25 cellular contexts compared by ENCODE assay signal in the genomic region with DNA sequence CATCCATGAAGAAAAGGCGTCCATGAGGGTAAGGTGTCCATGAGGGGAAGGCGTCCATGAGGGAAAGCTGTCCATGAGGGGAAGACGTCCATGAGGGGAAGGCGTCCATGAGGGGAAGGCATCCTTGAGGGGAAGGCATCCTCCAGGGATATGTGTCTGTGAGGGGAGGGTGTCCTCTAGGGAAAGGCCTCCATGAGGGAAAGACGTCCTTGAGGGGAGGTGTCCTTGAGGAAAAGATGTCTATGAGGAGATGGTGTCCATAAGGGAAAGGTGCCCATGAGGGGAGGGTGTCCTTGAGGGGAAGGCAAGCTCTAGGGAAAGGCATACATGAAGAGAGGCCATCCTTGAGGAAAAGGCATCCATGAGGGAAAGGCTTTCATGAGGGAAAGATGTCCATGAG.
DNase-seq lines count a peak whose midpoint lies in the region; ATAC-seq and TF ChIP-seq lines count a peak whose summit lies in the region.
"Had no signal": no experiment of that assay in that cellular context is flagged by ENCODE, and none has a peak within 500 bp of the region (broad histone marks: within the 10 kb centered on the region; RNA-seq: fewer than 3 reads in every experiment).

No MANE protein-coding gene starts in this region.

- no peak overlapping the region for H3K4me3 ChIP-seq in gastroesophageal sphincter
- H3K4me3 ChIP-seq in psoas muscle = no peak overlapping the region
- H3K4me3 ChIP-seq in tibial nerve = no peak overlapping the region
- H3K4me3 ChIP-seq: hepatocyte, left lung had no signal

- H3K27me3 ChIP-seq in gastroesophageal sphincter (no peaks in the 10 kb centered on the region), psoas muscle (ENCODE audit: insufficient read depth in 3 of 3, low read length in 2 of 3) (no peaks in the 10 kb centered on the region), tibial nerve (no peaks in the 10 kb centered on the region)
- H3K27me3 ChIP-seq: hepatocyte, left lung had no signal

- WGBS in gastroesophageal sphincter (ENCODE audit: low coverage in 1 of 2), 2 donors = 90 to 100% methylated on average over 2 to 5 of the region's 5 CpGs
- 93 to 98% (median 94%) methylated on average over 5 of the region's 5 CpGs for WGBS in psoas muscle, 3 donors
- 94 to 97% methylated on average over 5 of the region's 5 CpGs for WGBS in tibial nerve, 2 donors

- intact Hi-C loops in psoas muscle (cut with DNase I) = loop anchor here (5.0 to 10.0 kb wide), 4 partner anchors 93 to 238 kb away; a partner anchor contains a TSS

- DNase-seq in WTC11 (ENCODE audit: low spot score) (peak; percentile 1), psoas muscle (peak in 1 of 2 donors; percentile 36), tibial nerve (ENCODE audit: low spot score in 2 of 2) (no peak), NCI-H1048 (lab: John Stamatoyannopoulos, UW) (no peak)
- no peak for DNase-seq in stimulated activated CD4-positive, alpha-beta T cell treated with anti-CD3 and anti-CD28 coated beads, Interleukin-1b, Interleukin-23, amount 100 ng/mL, for 48 hours
- DNase-seq: activated CD4-positive, alpha-beta T cell treated with anti-CD3 and anti-CD28 coated beads for 48 hours; activated naive CD4-positive, alpha-beta T cell treated with anti-CD3 and anti-CD28 coated beads, Interleukin-2, amount 10 ng/mL, durations not matched to agents 7 days and 5 days; anterior cingulate cortex; CD4-positive, alpha-beta T cell; cerebellar nuclear complex; EL; NCI-H1694 treated with DMSO at 0.1 percent for 48 hours; NCI-H2171; NCI-H524 treated with DMSO at 0.1 percent for 48 hours; small intestine; T-helper 2 cell had no signal

- TF ChIP-seq POLR2A in gastroesophageal sphincter (IDR thresholded peaks at IDR 0.05) (no peak), tibial nerve (IDR thresholded peaks at IDR 0.05) (no peak)

- H3K27ac ChIP-seq in gastroesophageal sphincter (peak overlapping the region; percentile 96 to 98 (median 96)), psoas muscle (peak overlapping the region; percentile 98), tibial nerve (peak overlapping the region; percentile 31 to 82 (median 68))
- H3K27ac ChIP-seq: HL-60 had no signal

- H3K9me3 Mint-ChIP-seq in WTC11 = no peaks in the 10 kb centered on the region; the same call in 1 of the 2 replicates
- H3K9me3 Mint-ChIP-seq: activated naive CD4-positive, alpha-beta T cell treated with anti-CD3 and anti-CD28 coated beads, Interleukin-2, amount 10 ng/mL, durations not matched to agents 7 days and 5 days; CD4-positive, alpha-beta T cell; stimulated activated effector memory CD8-positive, alpha-beta T cell treated with anti-CD3 and anti-CD28 coated beads, Interleukin-12 subunit alpha, Interleukin-12 subunit beta, amount 100 ng/mL, for 72 hours had no signal

- peaks cover 17 to 100% (median 74%) of the 10 kb centered on the region in 3 donors for H3K4me1 ChIP-seq in gastroesophageal sphincter
- H3K4me1 ChIP-seq in psoas muscle = peaks cover 81% of the 10 kb centered on the region
- peaks cover 0 to 93% (median 49%) of the 10 kb centered on the region in 4 donors for H3K4me1 ChIP-seq in tibial nerve

- no peaks in the 10 kb centered on the region for H3K36me3 Mint-ChIP-seq in WTC11
- H3K36me3 Mint-ChIP-seq: activated naive CD4-positive, alpha-beta T cell treated with anti-CD3 and anti-CD28 coated beads, Interleukin-2, amount 10 ng/mL, durations not matched to agents 7 days and 5 days; stimulated activated effector memory CD8-positive, alpha-beta T cell treated with anti-CD3 and anti-CD28 coated beads, Interleukin-12 subunit alpha, Interleukin-12 subunit beta, amount 100 ng/mL, for 72 hours had no signal

- CTCF ChIA-PET in WTC11 (lab: Charles Lee) = interaction anchor here (0.9 kb wide), 1 partner anchor 165 kb away, joined by 4 read pairs; no protein-coding TSS in a partner anchor

- TF ChIP-seq EP300 in gastroesophageal sphincter (IDR thresholded peaks at IDR 0.05) = no peak
- TF ChIP-seq EP300 in tibial nerve (IDR thresholded peaks at IDR 0.05) = no peak

- no peaks in the 10 kb centered on the region for H3K9me3 ChIP-seq in gastroesophageal sphincter
- no peaks in the 10 kb centered on the region for H3K9me3 ChIP-seq in psoas muscle
- no peaks in the 10 kb centered on the region for H3K9me3 ChIP-seq in tibial nerve
- H3K9me3 ChIP-seq: left lung had no signal

- no peak for ATAC-seq in WTC11
- no peak for ATAC-seq in gastroesophageal sphincter
- no peak for ATAC-seq in psoas muscle
- no peak for ATAC-seq in GM21576 (IDR thresholded peaks at IDR 0.05; ENCODE audit: unreplicated experiment)
- ATAC-seq: HCT116; SK-N-SH treated with all-trans-retinoic acid at 6 μM for 48 hours; stimulated activated effector memory CD8-positive, alpha-beta T cell treated with anti-CD3 and anti-CD28 coated beads, Interleukin-12 subunit alpha, Interleukin-12 subunit beta, amount 100 ng/mL, for 72 hours had no signal

- TF ChIP-seq CTCF in WTC11 (IDR thresholded peaks at IDR 0.05) (no peak), gastroesophageal sphincter (IDR thresholded peaks at IDR 0.05) (no peak), psoas muscle (IDR thresholded peaks at IDR 0.05) (no peak), tibial nerve (IDR thresholded peaks at IDR 0.05) (no peak)

- no peak overlapping the region for H3K27ac Mint-ChIP-seq in WTC11
- H3K27ac Mint-ChIP-seq: activated naive CD4-positive, alpha-beta T cell treated with anti-CD3 and anti-CD28 coated beads, Interleukin-2, amount 10 ng/mL, durations not matched to agents 7 days and 5 days; CD4-positive, alpha-beta T cell; progenitor cell of endocrine pancreas; stimulated activated effector memory CD8-positive, alpha-beta T cell treated with anti-CD3 and anti-CD28 coated beads, Interleukin-12 subunit alpha, Interleukin-12 subunit beta, amount 100 ng/mL, for 72 hours had no signal

- POLR2A ChIA-PET in WTC11 (lab: Charles Lee) = no interaction called here

- H3K27me3 Mint-ChIP-seq in WTC11 (ENCODE audit: low read depth) = peaks cover 3% of the 10 kb centered on the region; the same call in 1 of the 2 replicates
- H3K27me3 Mint-ChIP-seq: activated naive CD4-positive, alpha-beta T cell treated with anti-CD3 and anti-CD28 coated beads, Interleukin-2, amount 10 ng/mL, durations not matched to agents 7 days and 5 days; CD4-positive, alpha-beta T cell had no signal

- H3K4me1 Mint-ChIP-seq in WTC11 = peaks cover 16% of the 10 kb centered on the region

- H3K36me3 ChIP-seq in gastroesophageal sphincter = no peaks in the 10 kb centered on the region
- no peaks in the 10 kb centered on the region for H3K36me3 ChIP-seq in psoas muscle (ENCODE audit: insufficient read depth in 1 of 2, low read depth in 1 of 2)
- H3K36me3 ChIP-seq in tibial nerve = no peaks in the 10 kb centered on the region
- H3K36me3 ChIP-seq: left lung had no signal

- no peak overlapping the region for H3K4me3 Mint-ChIP-seq in WTC11
- H3K4me3 Mint-ChIP-seq: activated naive CD4-positive, alpha-beta T cell treated with anti-CD3 and anti-CD28 coated beads, Interleukin-2, amount 10 ng/mL, durations not matched to agents 7 days and 5 days; CD4-positive, alpha-beta T cell; stimulated activated effector memory CD8-positive, alpha-beta T cell treated with anti-CD3 and anti-CD28 coated beads, Interleukin-12 subunit alpha, Interleukin-12 subunit beta, amount 100 ng/mL, for 72 hours had no signal

TF ChIP-seq in WTC11, 78 proteins besides CTCF, POLR2A, EP300 and RAD21 (continues in another document):
- TF ChIP-seq, protein P1, sequence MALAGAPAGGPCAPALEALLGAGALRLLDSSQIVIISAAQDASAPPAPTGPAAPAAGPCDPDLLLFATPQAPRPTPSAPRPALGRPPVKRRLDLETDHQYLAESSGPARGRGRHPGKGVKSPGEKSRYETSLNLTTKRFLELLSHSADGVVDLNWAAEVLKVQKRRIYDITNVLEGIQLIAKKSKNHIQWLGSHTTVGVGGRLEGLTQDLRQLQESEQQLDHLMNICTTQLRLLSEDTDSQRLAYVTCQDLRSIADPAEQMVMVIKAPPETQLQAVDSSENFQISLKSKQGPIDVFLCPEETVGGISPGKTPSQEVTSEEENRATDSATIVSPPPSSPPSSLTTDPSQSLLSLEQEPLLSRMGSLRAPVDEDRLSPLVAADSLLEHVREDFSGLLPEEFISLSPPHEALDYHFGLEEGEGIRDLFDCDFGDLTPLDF (CRISPR knock-in tag; IDR thresholded peaks at IDR 0.05) = no peak
- TF ChIP-seq, protein P2, sequence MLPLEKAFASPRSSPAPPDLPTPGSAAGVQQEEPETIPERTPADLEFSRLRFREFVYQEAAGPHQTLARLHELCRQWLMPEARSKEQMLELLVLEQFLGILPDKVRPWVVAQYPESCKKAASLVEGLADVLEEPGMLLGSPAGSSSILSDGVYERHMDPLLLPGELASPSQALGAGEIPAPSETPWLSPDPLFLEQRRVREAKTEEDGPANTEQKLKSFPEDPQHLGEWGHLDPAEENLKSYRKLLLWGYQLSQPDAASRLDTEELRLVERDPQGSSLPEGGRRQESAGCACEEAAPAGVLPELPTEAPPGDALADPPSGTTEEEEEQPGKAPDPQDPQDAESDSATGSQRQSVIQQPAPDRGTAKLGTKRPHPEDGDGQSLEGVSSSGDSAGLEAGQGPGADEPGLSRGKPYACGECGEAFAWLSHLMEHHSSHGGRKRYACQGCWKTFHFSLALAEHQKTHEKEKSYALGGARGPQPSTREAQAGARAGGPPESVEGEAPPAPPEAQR (CRISPR knock-in tag; IDR thresholded peaks at IDR 0.05) = no peak
- TF ChIP-seq, protein P3, sequence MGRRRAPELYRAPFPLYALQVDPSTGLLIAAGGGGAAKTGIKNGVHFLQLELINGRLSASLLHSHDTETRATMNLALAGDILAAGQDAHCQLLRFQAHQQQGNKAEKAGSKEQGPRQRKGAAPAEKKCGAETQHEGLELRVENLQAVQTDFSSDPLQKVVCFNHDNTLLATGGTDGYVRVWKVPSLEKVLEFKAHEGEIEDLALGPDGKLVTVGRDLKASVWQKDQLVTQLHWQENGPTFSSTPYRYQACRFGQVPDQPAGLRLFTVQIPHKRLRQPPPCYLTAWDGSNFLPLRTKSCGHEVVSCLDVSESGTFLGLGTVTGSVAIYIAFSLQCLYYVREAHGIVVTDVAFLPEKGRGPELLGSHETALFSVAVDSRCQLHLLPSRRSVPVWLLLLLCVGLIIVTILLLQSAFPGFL (CRISPR knock-in tag; IDR thresholded peaks at IDR 0.05; ENCODE audit: borderline replicate concordance) = no peak
- TF ChIP-seq, protein P4, sequence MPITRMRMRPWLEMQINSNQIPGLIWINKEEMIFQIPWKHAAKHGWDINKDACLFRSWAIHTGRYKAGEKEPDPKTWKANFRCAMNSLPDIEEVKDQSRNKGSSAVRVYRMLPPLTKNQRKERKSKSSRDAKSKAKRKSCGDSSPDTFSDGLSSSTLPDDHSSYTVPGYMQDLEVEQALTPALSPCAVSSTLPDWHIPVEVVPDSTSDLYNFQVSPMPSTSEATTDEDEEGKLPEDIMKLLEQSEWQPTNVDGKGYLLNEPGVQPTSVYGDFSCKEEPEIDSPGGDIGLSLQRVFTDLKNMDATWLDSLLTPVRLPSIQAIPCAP (CRISPR knock-in tag; IDR thresholded peaks at IDR 0.05) = no peak
- TF ChIP-seq, protein P5, sequence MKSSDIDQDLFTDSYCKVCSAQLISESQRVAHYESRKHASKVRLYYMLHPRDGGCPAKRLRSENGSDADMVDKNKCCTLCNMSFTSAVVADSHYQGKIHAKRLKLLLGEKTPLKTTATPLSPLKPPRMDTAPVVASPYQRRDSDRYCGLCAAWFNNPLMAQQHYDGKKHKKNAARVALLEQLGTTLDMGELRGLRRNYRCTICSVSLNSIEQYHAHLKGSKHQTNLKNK (CRISPR knock-in tag; IDR thresholded peaks at IDR 0.05) = no peak
- TF ChIP-seq PRRX2 (CRISPR knock-in tag; IDR thresholded peaks at IDR 0.05) = no peak
